In genomic region chr3:204102-204501, GRCh38 we compare ENCODE assay signal across 7 cellular contexts.
"Had no signal": no experiment of that assay in that cellular context is flagged by ENCODE, and none has a peak within 500 bp of the region (broad histone marks: within the 10 kb centered on the region; RNA-seq: fewer than 3 reads in every experiment).

No MANE protein-coding gene starts in this region.

- ATAC-seq: HCT116, HepG2 had no signal

- H3K27ac ChIP-seq: GM23248, HL-60 had no signal

- DNase-seq: GM23248, GOT3, H7, HFFc6 had no signal
